Comparison of ENCODE assay signal across 11 cellular contexts in genomic region chr2:12008425-12009061, GRCh38.
DNase-seq lines count a peak whose midpoint lies in the region; ATAC-seq and TF ChIP-seq lines count a peak whose summit lies in the region.
"Had no signal": no experiment of that assay in that cellular context is flagged by ENCODE, and none has a peak within 500 bp of the region (broad histone marks: within the 10 kb centered on the region; RNA-seq: fewer than 3 reads in every experiment).

No MANE protein-coding gene starts in this region.

- peak; percentile 72 for ATAC-seq in HG02981 (IDR thresholded peaks at IDR 0.05; ENCODE audit: unreplicated experiment)
- ATAC-seq in stimulated activated memory B cell treated with anti-CD40 and anti-IgM and Interleukin-4, amounts not matched to agents 10 μg/mL and 1 μg/mL and 100 μg/mL, for 72 hours: peak; percentile 74
- ATAC-seq: gastroesophageal sphincter had no signal

- H3K4me2 ChIP-seq in OCI-LY3 (ENCODE audit: low read length): peak overlapping the region; percentile 26; the same call in 1 of the 2 replicates

- peaks cover 63% of the 10 kb centered on the region for H3K4me1 Mint-ChIP-seq in stimulated activated memory B cell treated with anti-CD40 and anti-IgM and Interleukin-4, amounts not matched to agents 10 μg/mL and 1 μg/mL and 100 μg/mL, for 72 hours

- no peaks in the 10 kb centered on the region for H3K9me3 ChIP-seq in OCI-LY3 (ENCODE audit: insufficient read depth, low read length)
- H3K9me3 ChIP-seq: gastroesophageal sphincter had no signal

- peaks cover 58% of the 10 kb centered on the region for H3K27me3 ChIP-seq in OCI-LY3 (ENCODE audit: low read depth, low read length)
- H3K27me3 ChIP-seq: gastroesophageal sphincter had no signal

- no peaks in the 10 kb centered on the region for H3K36me3 Mint-ChIP-seq in stimulated activated memory B cell treated with anti-CD40 and anti-IgM and Interleukin-4, amounts not matched to agents 10 μg/mL and 1 μg/mL and 100 μg/mL, for 72 hours
- H3K36me3 Mint-ChIP-seq: IgD-negative memory B cell had no signal

- H2AFZ ChIP-seq in OCI-LY3 (ENCODE audit: low read depth, low read length): no peak overlapping the region

- no peaks in the 10 kb centered on the region for H3K36me3 ChIP-seq in OCI-LY3 (replicated peaks; ENCODE audit: low read depth, low read length)
- H3K36me3 ChIP-seq: gastroesophageal sphincter had no signal

- no peak overlapping the region for H3K4me3 Mint-ChIP-seq in stimulated activated memory B cell treated with anti-CD40 and anti-IgM and Interleukin-4, amounts not matched to agents 10 μg/mL and 1 μg/mL and 100 μg/mL, for 72 hours

- in situ Hi-C loops in G401 (cut with HindIII; ENCODE audit: low sequenced_read_pairs): no loop called here

- no peak overlapping the region for H3K27ac Mint-ChIP-seq in stimulated activated memory B cell treated with anti-CD40 and anti-IgM and Interleukin-4, amounts not matched to agents 10 μg/mL and 1 μg/mL and 100 μg/mL, for 72 hours

- DNase-seq in DMS53 (lab: John Stamatoyannopoulos, UW) (peak; percentile 10), DMS53 treated with DMSO at 0.1 percent for 48 hours (lab: John Stamatoyannopoulos, UW; ENCODE audit: unreplicated experiment) (no peak), G401 (ENCODE audit: low spot score) (no peak)
- DNase-seq in activated effector memory CD4-positive, alpha-beta T cell treated with anti-CD3 and anti-CD28 coated beads, Interleukin-2, amount 50 U/mL, for 16 hours: no peak
- no peak for DNase-seq in activated CD4-positive, alpha-beta T cell treated with anti-CD3 and anti-CD28 coated beads, Interleukin-2, amount 50 U/mL, for 4 hours

- no peaks in the 10 kb centered on the region for H3K27me3 Mint-ChIP-seq in stimulated activated memory B cell treated with anti-CD40 and anti-IgM and Interleukin-4, amounts not matched to agents 10 μg/mL and 1 μg/mL and 100 μg/mL, for 72 hours
- H3K27me3 Mint-ChIP-seq: IgD-negative memory B cell had no signal

- no peak overlapping the region for H3K27ac ChIP-seq in OCI-LY3 (ENCODE audit: low read length)
- H3K27ac ChIP-seq: 22Rv1, gastroesophageal sphincter had no signal

- H3K9ac ChIP-seq in OCI-LY3 (ENCODE audit: low read length): no peak overlapping the region

- no peaks in the 10 kb centered on the region for H3K79me2 ChIP-seq in OCI-LY3 (ENCODE audit: low read length)

- H3K9me3 Mint-ChIP-seq in stimulated activated memory B cell treated with anti-CD40 and anti-IgM and Interleukin-4, amounts not matched to agents 10 μg/mL and 1 μg/mL and 100 μg/mL, for 72 hours: no peaks in the 10 kb centered on the region
- H3K9me3 Mint-ChIP-seq: IgD-negative memory B cell had no signal

- TF ChIP-seq CTCF in OCI-LY3 (IDR thresholded peaks at IDR 0.05; ENCODE audit: low read depth, low read length): no peak

- peaks cover 53% of the 10 kb centered on the region for H3K4me1 ChIP-seq in OCI-LY3 (ENCODE audit: low read length)

- H3K4me3 ChIP-seq in OCI-LY3 (ENCODE audit: low read length): no peak overlapping the region
- H3K4me3 ChIP-seq: gastroesophageal sphincter had no signal

- H4K20me1 ChIP-seq in OCI-LY3 (ENCODE audit: insufficient read depth, low read length): no peaks in the 10 kb centered on the region; the same call in 1 of the 2 replicates
